ENCODE assay signal across 8 cellular contexts in the genomic region with DNA sequence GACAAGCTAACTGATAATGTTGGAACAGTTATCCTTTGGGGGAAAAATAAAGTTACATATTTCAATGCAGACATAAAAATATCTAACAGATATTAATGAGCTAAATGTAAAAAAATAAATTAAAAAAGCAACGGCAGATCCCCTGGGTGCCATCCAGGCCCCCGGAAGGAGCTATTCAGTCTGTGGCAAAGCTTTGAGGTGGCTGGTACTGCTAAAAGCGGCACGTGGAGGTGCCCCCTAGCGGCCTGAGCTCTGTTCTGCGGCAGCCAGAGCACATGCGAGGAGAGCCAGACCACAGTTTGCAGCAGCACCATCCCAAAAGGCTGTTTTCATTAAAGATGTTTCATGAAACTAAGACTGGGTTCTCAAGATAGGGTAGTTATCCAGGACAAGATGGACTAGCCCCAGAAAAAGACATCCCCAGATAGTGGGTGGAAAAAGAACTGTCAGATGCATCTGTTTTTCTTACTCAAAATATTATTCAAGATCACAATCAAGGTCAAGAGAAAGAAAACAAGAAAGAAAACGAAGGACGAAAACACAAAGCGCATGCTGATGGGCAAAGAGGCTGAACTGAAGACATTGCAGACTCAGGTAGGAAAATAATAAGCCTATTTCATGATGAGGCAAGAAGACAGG. TPM values are rescaled to one million over a fixed set of nuclear protein-coding genes. Genes with fewer than 3 reads are reported as not detected.
A peak's percentile ranks its signal among the peaks of the same experiment; 100 is the strongest.
DNase-seq lines count a peak whose midpoint lies in the region; ATAC-seq, FAIRE-seq and TF ChIP-seq lines count a peak whose summit lies in the region.

No MANE protein-coding gene starts in this region.

- peak; percentile 87 to 98 (median 92) for TF ChIP-seq CTCF in heart left ventricle (IDR thresholded peaks at IDR 0.05)

- POLR2A ChIA-PET in activated naive CD8-positive, alpha-beta T cell treated with anti-CD3 and anti-CD28 coated beads, Interleukin-2, amount 10 ng/mL, durations not matched to agents 7 days and 5 days (lab: Charles Lee): interaction anchor here (0.6 to 1.0 kb wide), 2 partner anchors 18 to 68 kb away, joined by 3 to 4 read pairs; partner anchors contain the start of gene AP3S2

- peak overlapping the region; percentile 35 for H3K27ac Mint-ChIP-seq in activated naive CD8-positive, alpha-beta T cell treated with anti-CD3 and anti-CD28 coated beads, Interleukin-2, amount 10 ng/mL, durations not matched to agents 7 days and 5 days

- H3K36me3 ChIP-seq in heart left ventricle: peaks cover 0 to 85% (median 72%) of the 10 kb centered on the region in 9 donors

- peaks cover 0 to 25% (median 0%) of the 10 kb centered on the region in 12 donors for H3K4me1 ChIP-seq in heart left ventricle

- WGBS in heart left ventricle, 4 donors: 25 to 27% (median 26%) methylated on average over 10 of the region's 10 CpGs

- no peak overlapping the region for H3K4me3 ChIP-seq in heart left ventricle

- no peaks in the 10 kb centered on the region for H3K9me3 ChIP-seq in heart left ventricle

- peak; percentile 30 for FAIRE-seq in H54 (lab: Jason Lieb, UNC)

- ATAC-seq in activated naive CD8-positive, alpha-beta T cell treated with anti-CD3 and anti-CD28 coated beads, Interleukin-2, amount 10 ng/mL, durations not matched to agents 7 days and 5 days (ENCODE audit: low read depth): peak; percentile 100
- ATAC-seq in heart left ventricle: peak; percentile 78 to 95 (median 94)
- ATAC-seq in HG03025 (IDR thresholded peaks at IDR 0.05; ENCODE audit: low FRiP score, unreplicated experiment): no peak

- no peak overlapping the region for H3K4me3 Mint-ChIP-seq in activated naive CD8-positive, alpha-beta T cell treated with anti-CD3 and anti-CD28 coated beads, Interleukin-2, amount 10 ng/mL, durations not matched to agents 7 days and 5 days

- H3K27me3 Mint-ChIP-seq in activated naive CD8-positive, alpha-beta T cell treated with anti-CD3 and anti-CD28 coated beads, Interleukin-2, amount 10 ng/mL, durations not matched to agents 7 days and 5 days: no peaks in the 10 kb centered on the region

- no peak overlapping the region for H3K27ac ChIP-seq in heart left ventricle

- TF ChIP-seq POLR2A in H54 (IDR thresholded peaks at IDR 0.05; ENCODE audit: low read depth, low read length) (no peak), heart left ventricle (IDR thresholded peaks at IDR 0.05) (no peak)

- H3K36me3 Mint-ChIP-seq in activated naive CD8-positive, alpha-beta T cell treated with anti-CD3 and anti-CD28 coated beads, Interleukin-2, amount 10 ng/mL, durations not matched to agents 7 days and 5 days: peaks cover 8% of the 10 kb centered on the region

- no peaks in the 10 kb centered on the region for H3K27me3 ChIP-seq in heart left ventricle

- intact Hi-C loops in heart left ventricle (cut with DNase I): loop anchor here in 9 of 10 donors (1.0 to 2.0 kb wide), 2 partner anchors 114 to 115 kb away; no protein-coding TSS in a partner anchor

- DNase-seq in Daoy (ENCODE audit: low read depth) (peak; percentile 78), H54 (ENCODE audit: insufficient read length, low spot score) (peak; percentile 56), NCI-H1092 treated with DMSO at 0.1 percent for 48 hours (lab: John Stamatoyannopoulos, UW) (peak; percentile 61), T follicular helper cell (ENCODE audit: low read depth) (peak; percentile 64), heart left ventricle (peak; percentile 66 to 89 (median 79)), retina (peak; percentile 74)
- peak; percentile 84 for DNase-seq in activated naive CD8-positive, alpha-beta T cell treated with anti-CD3 and anti-CD28 coated beads, Interleukin-2, amount 10 ng/mL, durations not matched to agents 7 days and 5 days

- H3K4me1 Mint-ChIP-seq in activated naive CD8-positive, alpha-beta T cell treated with anti-CD3 and anti-CD28 coated beads, Interleukin-2, amount 10 ng/mL, durations not matched to agents 7 days and 5 days: peaks cover 4% of the 10 kb centered on the region

- H3K9me3 Mint-ChIP-seq in activated naive CD8-positive, alpha-beta T cell treated with anti-CD3 and anti-CD28 coated beads, Interleukin-2, amount 10 ng/mL, durations not matched to agents 7 days and 5 days: no peaks in the 10 kb centered on the region

RNA-seq across cellular contexts. Expression of gene AP3S2, which starts 18.7 kb away (rescaled TPM):
- total RNA-seq in Daoy (2014; rRNA removed; shearing (Covaris generic)): 53.9 and 89.7 TPM in 2 replicates
- 10 to 100 TPM; 28.2 to 30.8 TPM for total RNA-seq in activated naive CD8-positive, alpha-beta T cell treated with anti-CD3 and anti-CD28 coated beads, Interleukin-2, amount 10 ng/mL, durations not matched to agents 7 days and 5 days
- total RNA-seq in heart left ventricle: 10 to 100 TPM; 37.1 to 64.6 (median 43.3) TPM
- 10 to 100 TPM; 15.4 to 42.1 TPM for polyA plus RNA-seq in heart left ventricle

RNA-seq across cellular contexts. Expression of gene ARPIN, which starts 37.7 kb away (rescaled TPM):
- total RNA-seq in Daoy (2014; rRNA removed; shearing (Covaris generic)): 3.3 and 4.1 TPM in 2 replicates
- under 1 TPM; 0.06 to 0.11 TPM for total RNA-seq in activated naive CD8-positive, alpha-beta T cell treated with anti-CD3 and anti-CD28 coated beads, Interleukin-2, amount 10 ng/mL, durations not matched to agents 7 days and 5 days
- 10 to 100 TPM in 7 of 9 donors, 1 to 10 TPM in 2; 7.3 to 15.3 (median 11.5) TPM for total RNA-seq in heart left ventricle
- polyA plus RNA-seq in heart left ventricle: 1 to 10 TPM; 7.4 to 7.5 TPM
